Comparison of ENCODE assay signal across 22 cellular contexts in genomic region chr18:54163458-54163857, GRCh38.
DNase-seq lines count a peak whose midpoint lies in the region; ATAC-seq and TF ChIP-seq lines count a peak whose summit lies in the region.
"Had no signal": no experiment of that assay in that cellular context is flagged by ENCODE, and none has a peak within 500 bp of the region (broad histone marks: within the 10 kb centered on the region; RNA-seq: fewer than 3 reads in every experiment).

No MANE protein-coding gene starts in this region.

- no peak overlapping the region for H3K4me3 ChIP-seq in epithelial cell of esophagus (ENCODE audit: low read length)
- H3K4me3 ChIP-seq in coronary artery: no peak overlapping the region
- H3K4me3 ChIP-seq: hepatocyte, mucosa of descending colon, Peyer's patch had no signal

- H3K36me3 Mint-ChIP-seq in activated naive CD4-positive, alpha-beta T cell treated with anti-CD3 and anti-CD28 coated beads for 36 hours (ENCODE audit: low read depth): peaks cover 50% of the 10 kb centered on the region
- H3K36me3 Mint-ChIP-seq in T-cell: peaks cover 59% of the 10 kb centered on the region
- peaks cover 50% of the 10 kb centered on the region for H3K36me3 Mint-ChIP-seq in stimulated activated naive CD8-positive, alpha-beta T cell treated with anti-CD3 and anti-CD28 coated beads, Interleukin-15, Interleukin-2, amounts not matched to agents 100 ng/mL and 50 ng/mL, for 24 hours (ENCODE audit: low read depth)

- no peak for DNase-seq in activated naive CD4-positive, alpha-beta T cell treated with anti-CD3 and anti-CD28 coated beads for 36 hours
- DNase-seq in activated naive CD4-positive, alpha-beta T cell treated with anti-CD3 and anti-CD28 coated beads, Interleukin-2, amount 50 U/mL, for 16 hours: no peak
- DNase-seq in T-cell (no peak), epithelial cell of esophagus (ENCODE audit: low read depth) (peak; percentile 34), H4 (ENCODE audit: low spot score) (no peak), coronary artery (ENCODE audit: low spot score) (no peak)
- DNase-seq in activated effector memory CD4-positive, alpha-beta T cell treated with Interleukin-2 at 50 U/mL for 16 hours: no peak
- DNase-seq: activated CD8-positive, alpha-beta memory T cell treated with anti-CD3 and anti-CD28 coated beads, Interleukin-2, amount 10 ng/mL, durations not matched to agents 7 days and 5 days; CD4-positive, CD25-positive, alpha-beta regulatory T cell; effector memory CD8-positive, alpha-beta T cell; Karpas-422; left colon; mucosa of descending colon; NCI-H1417; NCI-H2171; Peyer's patch; right cardiac atrium; WERI-Rb-1 had no signal

- intact Hi-C loops in activated naive CD4-positive, alpha-beta T cell treated with anti-CD3 and anti-CD28 coated beads for 36 hours (cut with micrococcal nuclease): loop anchor here (1.0 kb wide), 6 partner anchors 14 to 122 kb away; no protein-coding TSS in a partner anchor

- TF ChIP-seq CTCF in epithelial cell of esophagus (IDR thresholded peaks at IDR 0.05; ENCODE audit: insufficient read depth, low read depth, low read length, missing control alignments): no peak
- no peak for TF ChIP-seq CTCF in coronary artery (IDR thresholded peaks at IDR 0.05)

- no peaks in the 10 kb centered on the region for H3K27me3 Mint-ChIP-seq in activated naive CD4-positive, alpha-beta T cell treated with anti-CD3 and anti-CD28 coated beads for 36 hours (ENCODE audit: low read depth)
- no peaks in the 10 kb centered on the region for H3K27me3 Mint-ChIP-seq in T-cell
- no peaks in the 10 kb centered on the region for H3K27me3 Mint-ChIP-seq in stimulated activated naive CD8-positive, alpha-beta T cell treated with anti-CD3 and anti-CD28 coated beads, Interleukin-15, Interleukin-2, amounts not matched to agents 100 ng/mL and 50 ng/mL, for 24 hours
- H3K27me3 Mint-ChIP-seq: activated CD8-positive, alpha-beta memory T cell treated with anti-CD3 and anti-CD28 coated beads, Interleukin-2, amount 10 ng/mL, durations not matched to agents 7 days and 5 days; CD4-positive, CD25-positive, alpha-beta regulatory T cell; central memory CD8-positive, alpha-beta T cell; effector memory CD8-positive, alpha-beta T cell had no signal

- H3K9me3 Mint-ChIP-seq in activated naive CD4-positive, alpha-beta T cell treated with anti-CD3 and anti-CD28 coated beads for 36 hours: no peaks in the 10 kb centered on the region
- H3K9me3 Mint-ChIP-seq in T-cell: no peaks in the 10 kb centered on the region
- H3K9me3 Mint-ChIP-seq in stimulated activated naive CD8-positive, alpha-beta T cell treated with anti-CD3 and anti-CD28 coated beads, Interleukin-15, Interleukin-2, amounts not matched to agents 100 ng/mL and 50 ng/mL, for 24 hours: no peaks in the 10 kb centered on the region
- H3K9me3 Mint-ChIP-seq: CD4-positive, CD25-positive, alpha-beta regulatory T cell; central memory CD8-positive, alpha-beta T cell; effector memory CD8-positive, alpha-beta T cell had no signal

- H3K27ac ChIP-seq in coronary artery: no peak overlapping the region
- H3K27ac ChIP-seq: hepatocyte, Peyer's patch, WERI-Rb-1 had no signal

- no peak overlapping the region for H3K4me3 Mint-ChIP-seq in activated naive CD4-positive, alpha-beta T cell treated with anti-CD3 and anti-CD28 coated beads for 36 hours
- no peak overlapping the region for H3K4me3 Mint-ChIP-seq in T-cell
- no peak overlapping the region for H3K4me3 Mint-ChIP-seq in stimulated activated naive CD8-positive, alpha-beta T cell treated with anti-CD3 and anti-CD28 coated beads, Interleukin-15, Interleukin-2, amounts not matched to agents 100 ng/mL and 50 ng/mL, for 24 hours
- H3K4me3 Mint-ChIP-seq: activated CD8-positive, alpha-beta memory T cell treated with anti-CD3 and anti-CD28 coated beads, Interleukin-2, amount 10 ng/mL, durations not matched to agents 7 days and 5 days; CD4-positive, CD25-positive, alpha-beta regulatory T cell; central memory CD8-positive, alpha-beta T cell; effector memory CD8-positive, alpha-beta T cell had no signal

- CTCF ChIA-PET in activated naive CD4-positive, alpha-beta T cell treated with anti-CD3 and anti-CD28 coated beads for 36 hours (lab: Charles Lee): interaction anchor here (1.7 kb wide), 1 partner anchor 106 kb away, joined by 7 read pairs; the partner anchor contains the start of gene POLI
- CTCF ChIA-PET in T-cell (lab: Charles Lee): no interaction called here

- peaks cover 21% of the 10 kb centered on the region for H3K4me1 Mint-ChIP-seq in activated naive CD4-positive, alpha-beta T cell treated with anti-CD3 and anti-CD28 coated beads for 36 hours (ENCODE audit: low read depth)
- H3K4me1 Mint-ChIP-seq in T-cell: peaks cover 0 to 3% (median 0%) of the 10 kb centered on the region in 3 donors
- peaks cover 5% of the 10 kb centered on the region for H3K4me1 Mint-ChIP-seq in stimulated activated naive CD8-positive, alpha-beta T cell treated with anti-CD3 and anti-CD28 coated beads, Interleukin-15, Interleukin-2, amounts not matched to agents 100 ng/mL and 50 ng/mL, for 24 hours (ENCODE audit: low read depth)

- H3K27ac Mint-ChIP-seq in activated naive CD4-positive, alpha-beta T cell treated with anti-CD3 and anti-CD28 coated beads for 36 hours: peak overlapping the region; percentile 87
- peak overlapping the region; percentile 5 to 39 for H3K27ac Mint-ChIP-seq in T-cell
- peak overlapping the region; percentile 82 for H3K27ac Mint-ChIP-seq in stimulated activated naive CD8-positive, alpha-beta T cell treated with anti-CD3 and anti-CD28 coated beads, Interleukin-15, Interleukin-2, amounts not matched to agents 100 ng/mL and 50 ng/mL, for 24 hours
- H3K27ac Mint-ChIP-seq: activated CD8-positive, alpha-beta memory T cell treated with anti-CD3 and anti-CD28 coated beads, Interleukin-2, amount 10 ng/mL, durations not matched to agents 7 days and 5 days; CD4-positive, CD25-positive, alpha-beta regulatory T cell; effector memory CD8-positive, alpha-beta T cell had no signal

- POLR2A ChIA-PET in T-cell (lab: Charles Lee): no interaction called here

- no peak for ATAC-seq in T-cell (replicated peaks in 1 of 4)
- ATAC-seq: activated CD8-positive, alpha-beta memory T cell treated with anti-CD3 and anti-CD28 coated beads, Interleukin-2, amount 10 ng/mL, durations not matched to agents 7 days and 5 days; effector memory CD8-positive, alpha-beta T cell; HCT116; left colon; mucosa of descending colon; right cardiac atrium had no signal

Comparison
In these comparisons a context has a peak if more than half of its experiments do, and no peak if none do; other contexts are left out.
1. H3K27ac Mint-ChIP-seq: peak in every context shown above with its lines; median percentile 87 in activated naive CD4-positive, alpha-beta T cell treated with anti-CD3 and anti-CD28 coated beads for 36 hours; 82 in stimulated activated naive CD8-positive, alpha-beta T cell treated with anti-CD3 and anti-CD28 coated beads, Interleukin-15, Interleukin-2, amounts not matched to agents 100 ng/mL and 50 ng/mL, for 24 hours; 22 in T-cell.